27 cellular contexts compared by ENCODE assay signal in the genomic region with DNA sequence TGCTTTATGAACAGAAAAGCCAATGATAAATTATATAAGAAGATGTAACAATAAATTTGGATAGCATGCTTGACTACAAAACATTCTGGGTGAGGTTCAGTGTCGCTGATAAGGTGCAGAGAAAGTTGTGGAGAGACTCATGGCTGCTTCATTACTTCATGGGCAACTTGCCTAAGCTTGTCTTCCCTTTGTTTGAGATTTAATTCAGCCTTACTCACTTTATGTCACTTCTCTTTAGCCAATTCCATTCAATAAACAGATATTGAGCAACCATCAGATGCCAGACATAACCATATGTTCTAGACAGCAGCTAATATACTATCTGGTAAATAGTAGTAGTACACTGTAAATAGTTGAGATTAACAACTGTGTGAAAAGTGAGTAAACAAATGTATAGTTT.
"Had no signal": no experiment of that assay in that cellular context is flagged by ENCODE, and none has a peak within 500 bp of the region (broad histone marks: within the 10 kb centered on the region; RNA-seq: fewer than 3 reads in every experiment).

No MANE protein-coding gene starts in this region.

- H3K9me3 ChIP-seq: ascending aorta, gastroesophageal sphincter, heart right ventricle had no signal

- ATAC-seq: activated CD4-positive, alpha-beta T cell treated with anti-CD3 and anti-CD28 coated beads for 36 hours; activated naive CD4-positive, alpha-beta T cell treated with anti-CD3 and anti-CD28 coated beads, Interleukin-2, amount 50 U/mL, for 72 hours; activated T-cell treated with anti-CD3 and anti-CD28 coated beads, Interleukin-2, amount 50 U/mL, for 72 hours; effector memory CD8-positive, alpha-beta T cell; esophagus mucosa; gastroesophageal sphincter; heart right ventricle had no signal

- H3K36me3 ChIP-seq: ascending aorta, gastroesophageal sphincter, heart right ventricle had no signal

- DNase-seq: activated CD4-positive, alpha-beta memory T cell treated with anti-CD3 and anti-CD28 coated beads, Interleukin-2, amount 10 ng/mL, durations not matched to agents 7 days and 5 days; activated CD4-positive, alpha-beta T cell treated with anti-CD3 and anti-CD28 coated beads for 36 hours; activated CD4-positive, alpha-beta T cell treated with anti-CD3 and anti-CD28 coated beads, Interleukin-2, amount 10 ng/mL, durations not matched to agents 24 days and 14 days; activated CD4-positive, CD25-positive, alpha-beta regulatory T cell; activated CD4-positive, CD25-positive, alpha-beta regulatory T cell treated with anti-CD3 and anti-CD28 coated beads, Interleukin-2, amount 50 U/mL, for 72 hours; activated CD8-positive, alpha-beta memory T cell treated with anti-CD3 and anti-CD28 coated beads, Interleukin-2, amount 50 U/mL, for 48 hours; activated gamma-delta T cell; activated naive CD4-positive, alpha-beta T cell; activated naive CD4-positive, alpha-beta T cell treated with anti-CD3 and anti-CD28 coated beads, Interleukin-2, amount 10 ng/mL, durations not matched to agents 7 days and 5 days; activated naive CD8-positive, alpha-beta T cell treated with anti-CD3 and anti-CD28 coated beads, Interleukin-2, amount 10 ng/mL, durations not matched to agents 7 days and 5 days; activated T-cell treated with anti-CD3 and anti-CD28 coated beads for 4 hours; activated T-cell treated with anti-CD3 and anti-CD28 coated beads, Interleukin-2, amount 50 U/mL, for 24 hours; activated T-cell treated with anti-CD3 and anti-CD28 coated beads, Interleukin-2, amount 50 U/mL, for 72 hours; caudate nucleus; cortex of kidney; dermis blood vessel endothelial cell; effector CD4-positive, alpha-beta T cell; effector memory CD8-positive, alpha-beta T cell; foreskin melanocyte; heart right ventricle; T-helper 2 cell had no signal

- H3K27ac ChIP-seq: ascending aorta, gastroesophageal sphincter, heart right ventricle, hepatocyte had no signal

- H3K27me3 ChIP-seq: ascending aorta, gastroesophageal sphincter, hepatocyte had no signal

- H3K4me2 ChIP-seq: hepatocyte had no signal

- H3K79me2 ChIP-seq: hepatocyte had no signal

- H3K4me3 ChIP-seq: ascending aorta, gastroesophageal sphincter, heart right ventricle, hepatocyte had no signal

- H3K4me1 ChIP-seq: ascending aorta, gastroesophageal sphincter, heart right ventricle had no signal

- FAIRE-seq: colon had no signal

- H2AFZ ChIP-seq: hepatocyte had no signal
